Comparison of ENCODE assay signal across 11 cellular contexts in genomic region chr3:196608693-196609092, GRCh38. TPM values are rescaled to one million over a fixed set of nuclear protein-coding genes. Genes with fewer than 3 reads are reported as not detected.
DNase-seq lines count a peak whose midpoint lies in the region; ATAC-seq and TF ChIP-seq lines count a peak whose summit lies in the region.
"Had no signal": no experiment of that assay in that cellular context is flagged by ENCODE, and none has a peak within 500 bp of the region (broad histone marks: within the 10 kb centered on the region; RNA-seq: fewer than 3 reads in every experiment).

No MANE protein-coding gene starts in this region.

- no peak overlapping the region for H3K4me3 ChIP-seq in CD4-positive, CD25-positive, alpha-beta regulatory T cell (ENCODE audit: low read depth, low read length)
- H3K4me3 ChIP-seq in DND-41 (ENCODE audit: low read depth in 1 of 2, low read length in 2 of 2) (no peak overlapping the region), MM.1S (ENCODE audit: low read length) (no peak overlapping the region), A673 (ENCODE audit: low read depth, low read length, poor library complexity, severe bottlenecking) (no peak overlapping the region), ovary (no peak overlapping the region)
- H3K4me3 ChIP-seq: A549 had no signal

- intact Hi-C loops in A673 (cut with micrococcal nuclease; ENCODE audit: unreplicated experiment) (loop anchor here (1.0 to 10.0 kb wide), 5 partner anchors 77 to 576 kb away; partner anchors contain the start of gene NCBP2), ovary (cut with DNase I) (loop anchor here in 1 of 4 donors (10.0 kb wide), 1 partner anchor 76 kb away; no protein-coding TSS in a partner anchor)

- peaks cover 9% of the 10 kb centered on the region for H3K27me3 Mint-ChIP-seq in CD4-positive, CD25-positive, alpha-beta regulatory T cell
- no peaks in the 10 kb centered on the region for H3K27me3 Mint-ChIP-seq in memory B cell

- no peaks in the 10 kb centered on the region for H3K9me3 ChIP-seq in CD4-positive, CD25-positive, alpha-beta regulatory T cell (ENCODE audit: control insufficient read depth in 2 of 2, low read length in 2 of 2)
- H3K9me3 ChIP-seq in DND-41 (ENCODE audit: insufficient read depth, low read length, severe bottlenecking) (no peaks in the 10 kb centered on the region), MM.1S (replicated peaks; ENCODE audit: insufficient read depth, low read length) (no peaks in the 10 kb centered on the region), A673 (ENCODE audit: low read depth, low read length, poor library complexity, severe bottlenecking) (no peaks in the 10 kb centered on the region), ovary (no peaks in the 10 kb centered on the region)
- H3K9me3 ChIP-seq: A549, BE2C had no signal

- H3K27ac Mint-ChIP-seq in CD4-positive, CD25-positive, alpha-beta regulatory T cell = peak overlapping the region; percentile 43 to 87 (median 86)
- peak overlapping the region; percentile 79 for H3K27ac Mint-ChIP-seq in memory B cell

- H3F3A ChIP-seq in MM.1S (ENCODE audit: insufficient read depth, low read length) = 0 out of 2 replicates have a peak, but pooled peaks cover 3% of the 10 kb centered on the region

- H4K20me1 ChIP-seq in DND-41 (ENCODE audit: insufficient read depth, low read length) (no peaks in the 10 kb centered on the region), MM.1S (ENCODE audit: insufficient read depth, low read length) (no peaks in the 10 kb centered on the region)

- no peaks in the 10 kb centered on the region for H3K27me3 ChIP-seq in CD4-positive, CD25-positive, alpha-beta regulatory T cell (ENCODE audit: control insufficient read depth, insufficient read depth, low read length)
- no peaks in the 10 kb centered on the region for H3K27me3 ChIP-seq in DND-41 (ENCODE audit: insufficient read depth, low read length, poor library complexity)
- no peaks in the 10 kb centered on the region for H3K27me3 ChIP-seq in MM.1S (replicated peaks; ENCODE audit: insufficient read depth, low read length)
- H3K27me3 ChIP-seq in A673 (replicated peaks; ENCODE audit: insufficient read depth, low read depth, low read length, poor library complexity) = no peaks in the 10 kb centered on the region
- no peaks in the 10 kb centered on the region for H3K27me3 ChIP-seq in ovary
- H3K27me3 ChIP-seq: BE2C had no signal

- H3K4me3 Mint-ChIP-seq in CD4-positive, CD25-positive, alpha-beta regulatory T cell = peak overlapping the region in 1 of 4 donors; percentile 19
- H3K4me3 Mint-ChIP-seq in memory B cell = no peak overlapping the region

- no TSS peak for BruUV-seq in A673 (replicated peaks; lab: Mats Ljungman, UMichigan)

- H3K4me2 ChIP-seq in DND-41 (ENCODE audit: insufficient read depth, low read length) = peak overlapping the region; percentile 56; the same call in 1 of the 2 replicates
- no peak overlapping the region for H3K4me2 ChIP-seq in MM.1S (ENCODE audit: low read depth, low read length)
- H3K4me2 ChIP-seq: SK-N-SH had no signal

- H3K36me3 ChIP-seq in CD4-positive, CD25-positive, alpha-beta regulatory T cell (ENCODE audit: control insufficient read depth, insufficient read depth, low read length) = no peaks in the 10 kb centered on the region
- H3K36me3 ChIP-seq in DND-41 (ENCODE audit: insufficient read depth, low read length) = no peaks in the 10 kb centered on the region
- no peaks in the 10 kb centered on the region for H3K36me3 ChIP-seq in MM.1S (replicated peaks; ENCODE audit: insufficient read depth, low read length)
- no peaks in the 10 kb centered on the region for H3K36me3 ChIP-seq in A673 (ENCODE audit: insufficient read depth, low read length, poor library complexity, severe bottlenecking)
- H3K36me3 ChIP-seq in ovary = no peaks in the 10 kb centered on the region
- H3K36me3 ChIP-seq: BE2C had no signal

- ATAC-seq in CD4-positive, CD25-positive, alpha-beta regulatory T cell (ENCODE audit: low read depth in 2 of 2) = no peak
- ATAC-seq in DND-41 (ENCODE audit: insufficient read depth, low read depth) (no peak), memory B cell (ENCODE audit: low read depth) (no peak), GM18502 (IDR thresholded peaks at IDR 0.05; ENCODE audit: poor library complexity, unreplicated experiment) (no peak)

- TF ChIP-seq EP300 in ovary (IDR thresholded peaks at IDR 0.05) = no peak

- no peak for TF ChIP-seq CTCF in DND-41 (IDR thresholded peaks at IDR 0.05; ENCODE audit: borderline replicate concordance, extremely low read depth, low read length, poor library complexity, severe bottlenecking)
- no peak for TF ChIP-seq CTCF in MM.1S (IDR thresholded peaks at IDR 0.05; ENCODE audit: low read length)
- TF ChIP-seq CTCF in A673 (conservative IDR thresholded peaks at IDR 0.05; ENCODE audit: low read depth, low read length) = no peak
- TF ChIP-seq CTCF in ovary (IDR thresholded peaks at IDR 0.05) = no peak

- no peaks in the 10 kb centered on the region for H3K9me2 ChIP-seq in MM.1S (replicated peaks; ENCODE audit: insufficient read depth, low read length)
- H3K9me2 ChIP-seq: SK-N-SH had no signal

- H3K79me2 ChIP-seq in DND-41 (ENCODE audit: insufficient read depth, low read length) = peaks cover 5% of the 10 kb centered on the region; the same call in 1 of the 2 replicates
- H3K79me2 ChIP-seq in MM.1S (ENCODE audit: low read length) = no peaks in the 10 kb centered on the region

- no peaks in the 10 kb centered on the region for H3K36me3 Mint-ChIP-seq in CD4-positive, CD25-positive, alpha-beta regulatory T cell
- no peaks in the 10 kb centered on the region for H3K36me3 Mint-ChIP-seq in memory B cell

- DNase-seq in CD4-positive, CD25-positive, alpha-beta regulatory T cell = no peak
- DNase-seq in DND-41 (no peak), MM.1S (no peak), memory B cell (ENCODE audit: low spot score in 2 of 2) (no peak), A673 (ENCODE audit: low spot score) (no peak), ovary (no peak)

- H3K9ac ChIP-seq in DND-41 (ENCODE audit: low read depth, low read length) = peak overlapping the region; percentile 22; the same call in 1 of the 2 replicates
- no peak overlapping the region for H3K9ac ChIP-seq in MM.1S (ENCODE audit: low read length)
- H3K9ac ChIP-seq: SK-N-SH had no signal

- CTCF ChIA-PET in A673 (lab: Charles Lee) = interaction anchor here (1.0 to 1.5 kb wide), 4 partner anchors 56 to 421 kb away, joined by 3 to 6 read pairs (median 4); partner anchors contain the start of gene MELTF

- no peak for TF ChIP-seq POLR2A in ovary (IDR thresholded peaks at IDR 0.05)

- no peaks in the 10 kb centered on the region for H3K9me3 Mint-ChIP-seq in CD4-positive, CD25-positive, alpha-beta regulatory T cell
- peaks cover 1% of the 10 kb centered on the region for H3K9me3 Mint-ChIP-seq in memory B cell

- H2AFZ ChIP-seq in DND-41 (ENCODE audit: low read depth, low read length) (peak overlapping the region; percentile 46; the same call in 1 of the 2 replicates), MM.1S (ENCODE audit: low read length) (peak overlapping the region; percentile 14; the same call in 1 of the 2 replicates)

- 91 to 94% (median 92%) methylated on average over 2 of the region's 2 CpGs for whole genome bisulfite sequencing in ovary, 3 donors

- peaks cover 37% of the 10 kb centered on the region for H3K4me1 ChIP-seq in CD4-positive, CD25-positive, alpha-beta regulatory T cell (ENCODE audit: control insufficient read depth, insufficient read depth, low read length, poor library complexity, severe bottlenecking)
- peaks cover 50% of the 10 kb centered on the region for H3K4me1 ChIP-seq in DND-41 (ENCODE audit: insufficient read depth, low read length)
- peaks cover 11% of the 10 kb centered on the region for H3K4me1 ChIP-seq in MM.1S (ENCODE audit: low read length)
- H3K4me1 ChIP-seq in A673 (ENCODE audit: insufficient read depth, low read length, poor library complexity, severe bottlenecking) = peaks cover 4% of the 10 kb centered on the region
- no peaks in the 10 kb centered on the region for H3K4me1 ChIP-seq in ovary (ENCODE audit: insufficient read depth)

- no peak overlapping the region for H3K27ac ChIP-seq in CD4-positive, CD25-positive, alpha-beta regulatory T cell (ENCODE audit: insufficient read depth, low read length, poor library complexity, severe bottlenecking)
- H3K27ac ChIP-seq in DND-41 (ENCODE audit: low read length) (peak overlapping the region; percentile 87), MM.1S (ENCODE audit: low read length) (no peak overlapping the region), A673 (ENCODE audit: low read depth, low read length, poor library complexity, severe bottlenecking) (no peak overlapping the region), ovary (no peak overlapping the region)

- POLR2A ChIA-PET in A673 (lab: Charles Lee; ENCODE audit: low non-redundant PET) = no interaction called here

- peaks cover 22 to 47% (median 33%) of the 10 kb centered on the region in 4 donors for H3K4me1 Mint-ChIP-seq in CD4-positive, CD25-positive, alpha-beta regulatory T cell
- peaks cover 17% of the 10 kb centered on the region for H3K4me1 Mint-ChIP-seq in memory B cell

RNA-seq across cellular contexts. Expression of gene NRROS, which starts 30.8 kb away (rescaled TPM):
- 18.3 TPM for total RNA-seq in CD4-positive, CD25-positive, alpha-beta regulatory T cell
- 1 to 10 TPM; 2.5 to 7.1 (median 4.0) TPM for polyA plus RNA-seq in CD4-positive, CD25-positive, alpha-beta regulatory T cell
- total RNA-seq in A673 (2021) = 0.64 and 0.92 TPM in 2 replicates
- total RNA-seq in ovary = 1 to 10 TPM in 6 of 7 donors, under 1 TPM in 1; 0.80 to 6.3 (median 3.4) TPM
- 1 to 10 TPM; 2.9 to 3.2 TPM for polyA plus RNA-seq in ovary
- total RNA-seq: IMR-90 had no signal
- polyA plus RNA-seq: A549 had no signal

RNA-seq across cellular contexts. Expression of gene FBXO45, which starts 40.2 kb away (rescaled TPM):
- 9.1 TPM for total RNA-seq in CD4-positive, CD25-positive, alpha-beta regulatory T cell
- polyA plus RNA-seq in CD4-positive, CD25-positive, alpha-beta regulatory T cell = 1 to 10 TPM; 3.2 to 8.2 (median 4.6) TPM
- total RNA-seq in A673 (2021) = 20.9 and 23.0 TPM in 2 replicates
- 1 to 10 TPM; 3.8 to 8.2 (median 7.2) TPM for total RNA-seq in ovary
- 1 to 10 TPM; 3.8 to 7.3 TPM for polyA plus RNA-seq in ovary

RNA-seq across cellular contexts. Expression of gene WDR53, which starts 40.3 kb away (rescaled TPM):
- total RNA-seq in CD4-positive, CD25-positive, alpha-beta regulatory T cell = 32.3 TPM
- polyA plus RNA-seq in CD4-positive, CD25-positive, alpha-beta regulatory T cell = 10 to 100 TPM; 34.0 to 46.0 (median 36.4) TPM
- total RNA-seq in A673 (2021) = 17.8 and 23.1 TPM in 2 replicates
- 10 to 100 TPM in 4 of 7 donors, 1 to 10 TPM in 3; 3.0 to 14.1 (median 11.6) TPM for total RNA-seq in ovary
- polyA plus RNA-seq in ovary = 10 to 100 TPM; 10.8 to 13.1 TPM
